In the genomic region with DNA sequence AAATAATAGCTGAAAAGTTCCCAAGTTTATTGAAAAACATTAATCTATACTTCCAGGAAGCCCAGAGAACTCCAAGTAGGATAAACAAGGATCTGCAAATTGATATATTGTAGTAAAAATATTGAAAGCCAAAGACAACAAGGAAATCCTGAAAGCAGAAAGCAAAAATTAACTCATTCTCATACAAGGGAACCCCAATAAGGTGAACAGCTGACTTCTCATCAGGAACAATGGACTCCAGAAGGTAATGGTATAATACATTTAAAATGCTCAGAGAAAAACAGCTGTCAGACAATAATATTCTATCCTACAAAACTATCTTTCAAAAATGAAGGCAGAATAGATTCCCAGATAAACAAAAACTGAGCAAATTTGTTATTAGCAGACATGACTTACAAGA, we compare ENCODE assay signal across 17 cellular contexts.
"Had no signal": no experiment of that assay in that cellular context is flagged by ENCODE, and none has a peak within 500 bp of the region (broad histone marks: within the 10 kb centered on the region; RNA-seq: fewer than 3 reads in every experiment).

No MANE protein-coding gene starts in this region.

- H3K4me3 ChIP-seq: body of pancreas, esophagus squamous epithelium, lower lobe of right lung, thyroid gland had no signal

- H3K9me3 ChIP-seq: thyroid gland had no signal

- DNase-seq: activated B cell treated with CpG ODN at 0.5 μM for 24 hours; activated CD4-positive, alpha-beta memory T cell treated with anti-CD3 and anti-CD28 coated beads, Interleukin-2, amount 10 ng/mL, durations not matched to agents 7 days and 5 days; activated CD4-positive, alpha-beta T cell treated with anti-CD3 and anti-CD28 coated beads for 4 hours; activated CD8-positive, alpha-beta memory T cell treated with anti-CD3 and anti-CD28 coated beads, Interleukin-2, amount 10 ng/mL, durations not matched to agents 7 days and 5 days; activated naive CD4-positive, alpha-beta T cell treated with Interleukin-2 at 50 U/mL for 16 hours; activated naive CD8-positive, alpha-beta T cell treated with anti-CD3 and anti-CD28 coated beads, Interleukin-2, amount 10 ng/mL, durations not matched to agents 7 days and 5 days; body of pancreas; caudate nucleus; effector memory CD8-positive, alpha-beta T cell; esophagus squamous epithelium; foreskin fibroblast; left colon; lower lobe of right lung; midbrain; stimulated activated naive CD4-positive, alpha-beta T cell; thyroid gland had no signal

- ATAC-seq: activated CD8-positive, alpha-beta memory T cell treated with anti-CD3 and anti-CD28 coated beads, Interleukin-2, amount 10 ng/mL, durations not matched to agents 7 days and 5 days; activated T-helper 17 cell treated with anti-CD3 and anti-CD28 coated beads, Interleukin-2, amount 50 U/mL, for 72 hours; body of pancreas; effector memory CD8-positive, alpha-beta T cell; left colon; lower lobe of right lung had no signal

- H3K27ac ChIP-seq: body of pancreas, esophagus squamous epithelium, lower lobe of right lung, thyroid gland had no signal

- H3K36me3 ChIP-seq: esophagus squamous epithelium, lower lobe of right lung, thyroid gland had no signal

- H3K27me3 ChIP-seq: body of pancreas, esophagus squamous epithelium, thyroid gland had no signal

- H3K4me1 ChIP-seq: body of pancreas, esophagus squamous epithelium, lower lobe of right lung, thyroid gland had no signal
